Comparison of ENCODE assay signal across 22 cellular contexts in genomic region chr10:9635691-9636090, GRCh38.
"Had no signal": no experiment of that assay in that cellular context is flagged by ENCODE, and none has a peak within 500 bp of the region (broad histone marks: within the 10 kb centered on the region; RNA-seq: fewer than 3 reads in every experiment).

No MANE protein-coding gene starts in this region.

- H3K4me1 ChIP-seq: heart right ventricle, parathyroid adenoma, transverse colon, vagina had no signal

- H3K36me3 ChIP-seq: gastroesophageal sphincter, heart right ventricle, sigmoid colon, transverse colon, vagina had no signal

- DNase-seq: activated CD4-positive, alpha-beta T cell treated with anti-CD3 and anti-CD28 coated beads for 1 hour; activated CD4-positive, alpha-beta T cell treated with anti-CD3 and anti-CD28 coated beads, Interleukin-2, amount 50 U/mL, for 48 hours; activated naive CD4-positive, alpha-beta T cell treated with Interleukin-2 at 50 U/mL for 16 hours; aorta; caudate nucleus; heart right ventricle; left colon; mucosa of descending colon; naive thymus-derived CD4-positive, alpha-beta T cell; sigmoid colon; stimulated activated CD4-positive, alpha-beta T cell treated with anti-CD3 and anti-CD28 coated beads, Interleukin-2, amount 100 ng/mL, for 48 hours; stimulated activated naive CD4-positive, alpha-beta T cell; substantia nigra; transverse colon had no signal

- FAIRE-seq: islet of Langerhans had no signal

- H3K4me3 ChIP-seq: coronary artery, gastroesophageal sphincter, heart right ventricle, lung, mucosa of descending colon, sigmoid colon, transverse colon, vagina had no signal

- H2AFZ ChIP-seq: parathyroid adenoma had no signal

- H3K27ac ChIP-seq: coronary artery, heart right ventricle, parathyroid adenoma, sigmoid colon, transverse colon, vagina had no signal

- H3K9ac ChIP-seq: parathyroid adenoma had no signal

- H3K79me2 ChIP-seq: parathyroid adenoma had no signal

- H3K9me3 ChIP-seq: gastroesophageal sphincter, sigmoid colon, transverse colon, vagina had no signal

- H3K27me3 ChIP-seq: gastroesophageal sphincter, heart right ventricle, sigmoid colon, transverse colon, vagina had no signal

- ATAC-seq: activated T-helper 17 cell treated with anti-CD3 and anti-CD28 coated beads, Interleukin-2, amount 50 U/mL, for 72 hours; esophagus mucosa; gastroesophageal sphincter; heart right ventricle; left colon; mucosa of descending colon; naive thymus-derived CD4-positive, alpha-beta T cell had no signal
